1 cellular context compared by ENCODE assay signal in the genomic region with DNA sequence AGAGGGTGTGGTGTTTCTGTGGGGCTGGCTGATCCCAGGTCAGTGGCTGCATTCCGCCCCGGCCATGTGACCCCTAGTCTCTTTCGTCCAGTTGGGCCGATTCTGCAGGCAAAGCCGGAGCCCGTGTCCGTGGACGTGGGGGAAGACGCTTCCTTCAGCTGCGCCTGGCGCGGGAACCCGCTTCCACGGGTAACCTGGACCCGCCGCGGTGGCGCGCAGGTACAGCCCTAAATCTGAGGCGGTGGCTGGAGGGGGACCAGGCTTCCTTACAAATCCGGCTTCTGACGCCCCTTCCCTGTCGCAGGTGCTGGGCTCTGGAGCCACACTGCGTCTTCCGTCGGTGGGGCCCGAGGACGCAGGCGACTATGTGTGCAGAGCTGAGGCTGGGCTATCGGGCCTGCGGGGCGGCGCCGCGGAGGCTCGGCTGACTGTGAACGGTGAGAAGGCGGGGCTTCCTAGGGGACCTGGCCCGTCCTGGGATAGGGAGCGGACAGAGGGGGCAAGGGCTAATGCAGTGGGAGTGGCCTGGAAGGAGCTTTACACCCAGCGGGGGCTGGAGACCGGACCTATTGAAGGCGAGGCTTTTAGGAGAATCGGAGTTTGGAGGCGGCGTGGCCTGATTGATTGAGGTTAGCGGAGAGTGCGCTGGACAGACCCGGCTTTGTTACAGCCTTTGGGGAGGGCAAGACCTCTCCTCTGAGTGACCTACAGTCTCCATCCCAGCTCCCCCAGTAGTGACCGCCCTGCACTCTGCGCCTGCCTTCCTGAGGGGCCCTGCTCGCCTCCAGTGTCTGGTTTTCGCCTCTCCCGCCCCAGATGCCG.
TF ChIP-seq lines count a peak whose summit lies in the region.

No MANE protein-coding gene starts in this region.

TF ChIP-seq in A549, 52 proteins besides CTCF, POLR2A, EP300 and RAD21 (continued from another document):
- TF ChIP-seq, protein P1, sequence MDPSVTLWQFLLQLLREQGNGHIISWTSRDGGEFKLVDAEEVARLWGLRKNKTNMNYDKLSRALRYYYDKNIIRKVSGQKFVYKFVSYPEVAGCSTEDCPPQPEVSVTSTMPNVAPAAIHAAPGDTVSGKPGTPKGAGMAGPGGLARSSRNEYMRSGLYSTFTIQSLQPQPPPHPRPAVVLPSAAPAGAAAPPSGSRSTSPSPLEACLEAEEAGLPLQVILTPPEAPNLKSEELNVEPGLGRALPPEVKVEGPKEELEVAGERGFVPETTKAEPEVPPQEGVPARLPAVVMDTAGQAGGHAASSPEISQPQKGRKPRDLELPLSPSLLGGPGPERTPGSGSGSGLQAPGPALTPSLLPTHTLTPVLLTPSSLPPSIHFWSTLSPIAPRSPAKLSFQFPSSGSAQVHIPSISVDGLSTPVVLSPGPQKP (IDR thresholded peaks at IDR 0.05; ENCODE audit: low read depth, low read length) = no peak
- TF ChIP-seq CHD4 (IDR thresholded peaks at IDR 0.05; ENCODE audit: borderline replicate concordance) (no peak), NPAS2 (CRISPR knock-in tag; IDR thresholded peaks at IDR 0.05; ENCODE audit: borderline replicate concordance) (no peak), ZNF302 (CRISPR knock-in tag; IDR thresholded peaks at IDR 0.05) (no peak), JUN (IDR thresholded peaks at IDR 0.05) (no peak), NR3C1 (IDR thresholded peaks at IDR 0.05) (no peak), RARB (CRISPR knock-in tag; IDR thresholded peaks at IDR 0.05) (no peak), ZSCAN20 (CRISPR knock-in tag; IDR thresholded peaks at IDR 0.05) (no peak), HOXB13 (CRISPR knock-in tag; IDR thresholded peaks at IDR 0.05; ENCODE audit: low read depth) (no peak), SREBF2 (IDR thresholded peaks at IDR 0.05) (no peak), ZFP36 (IDR thresholded peaks at IDR 0.05; ENCODE audit: borderline replicate concordance, partially characterized antibody) (no peak), RCOR1 (IDR thresholded peaks at IDR 0.05; ENCODE audit: low read depth, low read length) (no peak)
- TF ChIP-seq, protein P2, sequence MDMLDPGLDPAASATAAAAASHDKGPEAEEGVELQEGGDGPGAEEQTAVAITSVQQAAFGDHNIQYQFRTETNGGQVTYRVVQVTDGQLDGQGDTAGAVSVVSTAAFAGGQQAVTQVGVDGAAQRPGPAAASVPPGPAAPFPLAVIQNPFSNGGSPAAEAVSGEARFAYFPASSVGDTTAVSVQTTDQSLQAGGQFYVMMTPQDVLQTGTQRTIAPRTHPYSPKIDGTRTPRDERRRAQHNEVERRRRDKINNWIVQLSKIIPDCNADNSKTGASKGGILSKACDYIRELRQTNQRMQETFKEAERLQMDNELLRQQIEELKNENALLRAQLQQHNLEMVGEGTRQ (IDR thresholded peaks at IDR 0.05) = no peak
TF ChIP-seq in A549: peak in this region for 0.
